Comparison of ENCODE assay signal across 9 cellular contexts in the genomic region with DNA sequence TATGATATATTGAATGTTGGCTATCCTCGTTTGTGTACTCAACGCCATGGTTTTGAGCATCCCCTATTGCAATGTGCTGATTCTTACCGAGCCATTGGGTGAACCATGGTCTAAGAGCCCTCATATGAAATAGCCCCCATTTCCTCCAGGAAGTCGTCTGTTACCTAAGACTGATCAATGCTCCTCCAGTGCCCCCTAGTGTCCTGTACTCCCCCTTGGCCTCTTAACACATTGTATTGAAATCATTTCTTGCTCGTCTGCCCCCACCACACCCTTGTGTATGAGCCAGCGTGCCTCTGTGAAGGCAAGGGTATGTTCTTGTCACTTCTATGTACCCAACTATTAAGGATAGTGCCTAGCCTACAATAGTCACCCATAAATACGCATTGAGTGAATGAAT. TPM values are rescaled to one million over a fixed set of nuclear protein-coding genes. Genes with fewer than 3 reads are reported as not detected.
A peak's percentile ranks its signal among the peaks of the same experiment; 100 is the strongest.
DNase-seq lines count a peak whose midpoint lies in the region; ATAC-seq, FAIRE-seq and TF ChIP-seq lines count a peak whose summit lies in the region.
"Had no signal": no experiment of that assay in that cellular context is flagged by ENCODE, and none has a peak within 500 bp of the region (broad histone marks: within the 10 kb centered on the region; RNA-seq: fewer than 3 reads in every experiment).

No MANE protein-coding gene starts in this region.

- peak; percentile 52 to 96; a peak in 4 of 6 replicates for ATAC-seq in A549
- peak; percentile 93 for ATAC-seq in HG02981 (IDR thresholded peaks at IDR 0.05; ENCODE audit: unreplicated experiment)
- peak; percentile 91 for ATAC-seq in activated CD8-positive, alpha-beta T cell treated with anti-CD3 and anti-CD28 coated beads, Interleukin-2, amount 10 ng/mL, durations not matched to agents 7 days and 5 days
- ATAC-seq in HG02840 (IDR thresholded peaks at IDR 0.05; ENCODE audit: low FRiP score, unreplicated experiment): no peak

- no peaks in the 10 kb centered on the region for H3K4me1 ChIP-seq in A549

- H3K4me1 Mint-ChIP-seq in activated CD8-positive, alpha-beta T cell treated with anti-CD3 and anti-CD28 coated beads, Interleukin-2, amount 10 ng/mL, durations not matched to agents 7 days and 5 days (ENCODE audit: low read depth): no peaks in the 10 kb centered on the region

- DNase-seq in A549 (ENCODE audit: low read depth in 1 of 2, low spot score in 1 of 2) (peak; percentile 71 to 87), NCI-H748 (lab: John Stamatoyannopoulos, UW; ENCODE audit: unreplicated experiment) (peak; percentile 72), fibroblast of mammary gland (ENCODE audit: low read depth) (peak; percentile 75), retinal pigment epithelial cell (ENCODE audit: low read depth) (no peak)
- DNase-seq in activated CD8-positive, alpha-beta T cell treated with anti-CD3 and anti-CD28 coated beads, Interleukin-2, amount 10 ng/mL, durations not matched to agents 7 days and 5 days: peak; percentile 78

- H3K4me2 ChIP-seq in A549: no peak overlapping the region

- H3K4me3 Mint-ChIP-seq in activated CD8-positive, alpha-beta T cell treated with anti-CD3 and anti-CD28 coated beads, Interleukin-2, amount 10 ng/mL, durations not matched to agents 7 days and 5 days: no peak overlapping the region

- H3K27me3 Mint-ChIP-seq in activated CD8-positive, alpha-beta T cell treated with anti-CD3 and anti-CD28 coated beads, Interleukin-2, amount 10 ng/mL, durations not matched to agents 7 days and 5 days (ENCODE audit: low read depth): peaks cover 15% of the 10 kb centered on the region

- no peak overlapping the region for H3K27ac ChIP-seq in A549
- H3K27ac ChIP-seq: ovary had no signal

- H3K9me3 ChIP-seq in A549: no peaks in the 10 kb centered on the region
- H3K9me3 ChIP-seq: ovary had no signal

- H3K27ac Mint-ChIP-seq in activated CD8-positive, alpha-beta T cell treated with anti-CD3 and anti-CD28 coated beads, Interleukin-2, amount 10 ng/mL, durations not matched to agents 7 days and 5 days: no peak overlapping the region

- CTCF ChIA-PET in A549 (lab: Yijun Ruan, JAX): interaction anchor here (0.6 to 3.9 kb wide), 13 partner anchors 11 to 362 kb away, joined by 3 to 23 read pairs (median 5); a partner anchor contains a TSS
- CTCF ChIA-PET in activated CD8-positive, alpha-beta T cell treated with anti-CD3 and anti-CD28 coated beads, Interleukin-2, amount 10 ng/mL, durations not matched to agents 7 days and 5 days (lab: Charles Lee): interaction anchor here (0.7 to 1.4 kb wide), 8 partner anchors 9 to 1934 kb away, joined by 3 to 10 read pairs (median 3); a partner anchor contains a TSS

- TF ChIP-seq POLR2A in A549 (IDR thresholded peaks at IDR 0.05; ENCODE audit: low read length): no peak

- 42% methylated on average over 7 of the region's 7 CpGs for WGBS in A549 (ENCODE audit: missing lambda C conversion rate)

- H3K36me3 Mint-ChIP-seq in activated CD8-positive, alpha-beta T cell treated with anti-CD3 and anti-CD28 coated beads, Interleukin-2, amount 10 ng/mL, durations not matched to agents 7 days and 5 days (ENCODE audit: low read depth): no peaks in the 10 kb centered on the region

- TF ChIP-seq CTCF in A549 (IDR thresholded peaks at IDR 0.05) (peak; percentile 61), GM12872 (IDR thresholded peaks at IDR 0.05; ENCODE audit: insufficient read depth, low read depth, low read length) (peak; percentile 79), fibroblast of mammary gland (conservative IDR thresholded peaks at IDR 0.05; ENCODE audit: control insufficient read depth, insufficient read depth, low read depth, low read length) (peak; percentile 67), retinal pigment epithelial cell (conservative IDR thresholded peaks at IDR 0.05; ENCODE audit: low read depth, low read length) (peak; percentile 64)

- TF ChIP-seq RAD21 in A549 (conservative IDR thresholded peaks at IDR 0.05 in 1 of 2, IDR thresholded peaks at IDR 0.05 in 1 of 2): peak; percentile 72 to 88

- POLR2A ChIA-PET in A549 (lab: Yijun Ruan, JAX): no interaction called here
- POLR2A ChIA-PET in activated CD8-positive, alpha-beta T cell treated with anti-CD3 and anti-CD28 coated beads, Interleukin-2, amount 10 ng/mL, durations not matched to agents 7 days and 5 days (lab: Charles Lee): no interaction called here

- no peaks in the 10 kb centered on the region for H3K9me3 Mint-ChIP-seq in activated CD8-positive, alpha-beta T cell treated with anti-CD3 and anti-CD28 coated beads, Interleukin-2, amount 10 ng/mL, durations not matched to agents 7 days and 5 days (ENCODE audit: insufficient read depth)

- TF ChIP-seq EP300 in A549 (IDR thresholded peaks at IDR 0.05): no peak

- FAIRE-seq in A549 (lab: Jason Lieb, UNC): peak; percentile 98

- H3K4me3 ChIP-seq in A549: no peak overlapping the region
- no peak overlapping the region for H3K4me3 ChIP-seq in fibroblast of mammary gland (ENCODE audit: control insufficient read depth, low read depth, low read length)
- no peak overlapping the region for H3K4me3 ChIP-seq in retinal pigment epithelial cell (ENCODE audit: low read length)
- H3K4me3 ChIP-seq: ovary had no signal

TF ChIP-seq in A549, 52 proteins besides CTCF, POLR2A, EP300 and RAD21:
- TF ChIP-seq SMC3 (IDR thresholded peaks at IDR 0.05): peak; percentile 46; the same call in 2 of the 3 replicates
- TF ChIP-seq, protein P1, sequence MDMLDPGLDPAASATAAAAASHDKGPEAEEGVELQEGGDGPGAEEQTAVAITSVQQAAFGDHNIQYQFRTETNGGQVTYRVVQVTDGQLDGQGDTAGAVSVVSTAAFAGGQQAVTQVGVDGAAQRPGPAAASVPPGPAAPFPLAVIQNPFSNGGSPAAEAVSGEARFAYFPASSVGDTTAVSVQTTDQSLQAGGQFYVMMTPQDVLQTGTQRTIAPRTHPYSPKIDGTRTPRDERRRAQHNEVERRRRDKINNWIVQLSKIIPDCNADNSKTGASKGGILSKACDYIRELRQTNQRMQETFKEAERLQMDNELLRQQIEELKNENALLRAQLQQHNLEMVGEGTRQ (IDR thresholded peaks at IDR 0.05): no peak

RNA-seq across cellular contexts. Expression of a gene that starts 11.2 kb away (rescaled TPM):
- 73.0 and 83.9 TPM in 2 replicates for polyA plus RNA-seq in A549 (2011; rRNA removed)
- polyA plus RNA-seq in A549 (2012; cell fraction: cytosol; rRNA removed): 22.5 and 28.4 TPM in 2 replicates
- polyA plus RNA-seq in A549 (2012; cell fraction: nucleus; rRNA removed): 25.8 and 35.9 TPM in 2 replicates
- 29.1 to 36.0 TPM (median 32.8 TPM) in 3 replicates for polyA plus RNA-seq in A549 (2017; fragmentation: RNase III; extraction: RNeasy Plus Mini Kit Qiagen cat#74134 plus additional on column Dnase treatment)
- 112 and 123 TPM in 2 replicates for polyA minus RNA-seq in A549 (2011; rRNA and poly(A)+ RNA removed)
- total RNA-seq in activated CD8-positive, alpha-beta T cell treated with anti-CD3 and anti-CD28 coated beads, Interleukin-2, amount 10 ng/mL, durations not matched to agents 7 days and 5 days: 10 to 100 TPM; 18.9 to 20.8 TPM
